In the genomic region with DNA sequence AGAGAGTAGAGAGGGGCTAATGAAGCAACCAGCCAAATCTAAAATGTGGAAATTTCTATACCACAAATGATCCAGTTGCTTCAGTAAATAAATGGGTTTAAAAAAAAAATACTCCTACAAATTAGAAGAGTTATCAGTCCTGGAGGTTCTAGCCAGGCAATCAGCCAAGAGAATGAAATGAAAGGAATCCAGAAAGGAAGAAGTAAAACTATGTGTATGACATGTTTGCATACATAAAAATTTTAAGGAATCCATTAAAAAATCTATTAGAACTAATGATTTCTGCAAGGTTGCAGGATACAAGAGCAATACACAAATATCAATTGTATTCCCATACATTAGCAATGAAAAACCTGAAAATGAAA, we compare ENCODE assay signal across 2 cellular contexts.
TF ChIP-seq lines count a peak whose summit lies in the region.

No MANE protein-coding gene starts in this region.

TF ChIP-seq in A549, 52 proteins besides CTCF, POLR2A, EP300 and RAD21:
- TF ChIP-seq, protein P1, sequence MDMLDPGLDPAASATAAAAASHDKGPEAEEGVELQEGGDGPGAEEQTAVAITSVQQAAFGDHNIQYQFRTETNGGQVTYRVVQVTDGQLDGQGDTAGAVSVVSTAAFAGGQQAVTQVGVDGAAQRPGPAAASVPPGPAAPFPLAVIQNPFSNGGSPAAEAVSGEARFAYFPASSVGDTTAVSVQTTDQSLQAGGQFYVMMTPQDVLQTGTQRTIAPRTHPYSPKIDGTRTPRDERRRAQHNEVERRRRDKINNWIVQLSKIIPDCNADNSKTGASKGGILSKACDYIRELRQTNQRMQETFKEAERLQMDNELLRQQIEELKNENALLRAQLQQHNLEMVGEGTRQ (IDR thresholded peaks at IDR 0.05): no peak
- TF ChIP-seq, protein P2, sequence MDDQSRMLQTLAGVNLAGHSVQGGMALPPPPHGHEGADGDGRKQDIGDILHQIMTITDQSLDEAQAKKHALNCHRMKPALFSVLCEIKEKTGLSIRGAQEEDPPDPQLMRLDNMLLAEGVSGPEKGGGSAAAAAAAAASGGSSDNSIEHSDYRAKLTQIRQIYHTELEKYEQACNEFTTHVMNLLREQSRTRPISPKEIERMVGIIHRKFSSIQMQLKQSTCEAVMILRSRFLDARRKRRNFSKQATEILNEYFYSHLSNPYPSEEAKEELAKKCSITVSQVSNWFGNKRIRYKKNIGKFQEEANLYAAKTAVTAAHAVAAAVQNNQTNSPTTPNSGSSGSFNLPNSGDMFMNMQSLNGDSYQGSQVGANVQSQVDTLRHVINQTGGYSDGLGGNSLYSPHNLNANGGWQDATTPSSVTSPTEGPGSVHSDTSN (IDR thresholded peaks at IDR 0.05): no peak
- TF ChIP-seq, protein P3, sequence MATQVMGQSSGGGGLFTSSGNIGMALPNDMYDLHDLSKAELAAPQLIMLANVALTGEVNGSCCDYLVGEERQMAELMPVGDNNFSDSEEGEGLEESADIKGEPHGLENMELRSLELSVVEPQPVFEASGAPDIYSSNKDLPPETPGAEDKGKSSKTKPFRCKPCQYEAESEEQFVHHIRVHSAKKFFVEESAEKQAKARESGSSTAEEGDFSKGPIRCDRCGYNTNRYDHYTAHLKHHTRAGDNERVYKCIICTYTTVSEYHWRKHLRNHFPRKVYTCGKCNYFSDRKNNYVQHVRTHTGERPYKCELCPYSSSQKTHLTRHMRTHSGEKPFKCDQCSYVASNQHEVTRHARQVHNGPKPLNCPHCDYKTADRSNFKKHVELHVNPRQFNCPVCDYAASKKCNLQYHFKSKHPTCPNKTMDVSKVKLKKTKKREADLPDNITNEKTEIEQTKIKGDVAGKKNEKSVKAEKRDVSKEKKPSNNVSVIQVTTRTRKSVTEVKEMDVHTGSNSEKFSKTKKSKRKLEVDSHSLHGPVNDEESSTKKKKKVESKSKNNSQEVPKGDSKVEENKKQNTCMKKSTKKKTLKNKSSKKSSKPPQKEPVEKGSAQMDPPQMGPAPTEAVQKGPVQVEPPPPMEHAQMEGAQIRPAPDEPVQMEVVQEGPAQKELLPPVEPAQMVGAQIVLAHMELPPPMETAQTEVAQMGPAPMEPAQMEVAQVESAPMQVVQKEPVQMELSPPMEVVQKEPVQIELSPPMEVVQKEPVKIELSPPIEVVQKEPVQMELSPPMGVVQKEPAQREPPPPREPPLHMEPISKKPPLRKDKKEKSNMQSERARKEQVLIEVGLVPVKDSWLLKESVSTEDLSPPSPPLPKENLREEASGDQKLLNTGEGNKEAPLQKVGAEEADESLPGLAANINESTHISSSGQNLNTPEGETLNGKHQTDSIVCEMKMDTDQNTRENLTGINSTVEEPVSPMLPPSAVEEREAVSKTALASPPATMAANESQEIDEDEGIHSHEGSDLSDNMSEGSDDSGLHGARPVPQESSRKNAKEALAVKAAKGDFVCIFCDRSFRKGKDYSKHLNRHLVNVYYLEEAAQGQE (IDR thresholded peaks at IDR 0.05): no peak
- TF ChIP-seq PHF8 (IDR thresholded peaks at IDR 0.05; ENCODE audit: borderline replicate concordance, low read depth): no peak
- TF ChIP-seq, protein P4, sequence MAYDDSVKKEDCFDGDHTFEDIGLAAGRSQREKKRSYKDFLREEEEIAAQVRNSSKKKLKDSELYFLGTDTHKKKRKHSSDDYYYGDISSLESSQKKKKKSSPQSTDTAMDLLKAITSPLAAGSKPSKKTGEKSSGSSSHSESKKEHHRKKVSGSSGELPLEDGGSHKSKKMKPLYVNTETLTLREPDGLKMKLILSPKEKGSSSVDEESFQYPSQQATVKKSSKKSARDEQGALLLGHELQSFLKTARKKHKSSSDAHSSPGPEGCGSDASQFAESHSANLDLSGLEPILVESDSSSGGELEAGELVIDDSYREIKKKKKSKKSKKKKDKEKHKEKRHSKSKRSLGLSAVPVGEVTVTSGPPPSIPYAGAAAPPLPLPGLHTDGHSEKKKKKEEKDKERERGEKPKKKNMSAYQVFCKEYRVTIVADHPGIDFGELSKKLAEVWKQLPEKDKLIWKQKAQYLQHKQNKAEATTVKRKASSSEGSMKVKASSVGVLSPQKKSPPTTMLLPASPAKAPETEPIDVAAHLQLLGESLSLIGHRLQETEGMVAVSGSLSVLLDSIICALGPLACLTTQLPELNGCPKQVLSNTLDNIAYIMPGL (CRISPR knock-in tag; IDR thresholded peaks at IDR 0.05; ENCODE audit: borderline replicate concordance): no peak
- TF ChIP-seq, protein P5, sequence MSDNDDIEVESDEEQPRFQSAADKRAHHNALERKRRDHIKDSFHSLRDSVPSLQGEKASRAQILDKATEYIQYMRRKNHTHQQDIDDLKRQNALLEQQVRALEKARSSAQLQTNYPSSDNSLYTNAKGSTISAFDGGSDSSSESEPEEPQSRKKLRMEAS (IDR thresholded peaks at IDR 0.05): no peak
- no peak for TF ChIP-seq CBX8 (IDR thresholded peaks at IDR 0.05)
- TF ChIP-seq SREBF2 (IDR thresholded peaks at IDR 0.05): no peak
- no peak for TF ChIP-seq ZFP36 (IDR thresholded peaks at IDR 0.05; ENCODE audit: borderline replicate concordance, partially characterized antibody)
- no peak for TF ChIP-seq ZC3H11A (IDR thresholded peaks at IDR 0.05)

TF ChIP-seq in IMR-90, 13 proteins besides CTCF, POLR2A, EP300 and RAD21:
- TF ChIP-seq, protein P1 (IDR thresholded peaks at IDR 0.05; ENCODE audit: low read depth, low read length): no peak
- TF ChIP-seq SMC3 (IDR thresholded peaks at IDR 0.05; ENCODE audit: low read depth, low read length) (no peak), MXI1 (IDR thresholded peaks at IDR 0.05; ENCODE audit: borderline replicate concordance, low read depth, low read length) (no peak), NFE2L2 (IDR thresholded peaks at IDR 0.05; ENCODE audit: low read depth, low read length) (no peak), RFX5 (IDR thresholded peaks at IDR 0.05; ENCODE audit: low read depth, low read length) (no peak), CEBPB (IDR thresholded peaks at IDR 0.05; ENCODE audit: low read depth, low read length) (no peak), BHLHE40 (IDR thresholded peaks at IDR 0.05; ENCODE audit: low read depth, low read length) (no peak), CHD1 (IDR thresholded peaks at IDR 0.05; ENCODE audit: low read depth, low read length) (no peak), RCOR1 (IDR thresholded peaks at IDR 0.05; ENCODE audit: insufficient replicate concordance, low read length) (no peak), MAZ (IDR thresholded peaks at IDR 0.05; ENCODE audit: borderline replicate concordance, low read depth, low read length) (no peak), MAFK (IDR thresholded peaks at IDR 0.05; ENCODE audit: low read depth, low read length) (no peak), FOS (IDR thresholded peaks at IDR 0.05; ENCODE audit: low read depth, low read length) (no peak)
- TF ChIP-seq, protein P6, sequence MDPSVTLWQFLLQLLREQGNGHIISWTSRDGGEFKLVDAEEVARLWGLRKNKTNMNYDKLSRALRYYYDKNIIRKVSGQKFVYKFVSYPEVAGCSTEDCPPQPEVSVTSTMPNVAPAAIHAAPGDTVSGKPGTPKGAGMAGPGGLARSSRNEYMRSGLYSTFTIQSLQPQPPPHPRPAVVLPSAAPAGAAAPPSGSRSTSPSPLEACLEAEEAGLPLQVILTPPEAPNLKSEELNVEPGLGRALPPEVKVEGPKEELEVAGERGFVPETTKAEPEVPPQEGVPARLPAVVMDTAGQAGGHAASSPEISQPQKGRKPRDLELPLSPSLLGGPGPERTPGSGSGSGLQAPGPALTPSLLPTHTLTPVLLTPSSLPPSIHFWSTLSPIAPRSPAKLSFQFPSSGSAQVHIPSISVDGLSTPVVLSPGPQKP (IDR thresholded peaks at IDR 0.05; ENCODE audit: borderline replicate concordance, low read depth, low read length): no peak
